10 cellular contexts compared by ENCODE assay signal in genomic region chr6:69265090-69265489, GRCh38.
"Had no signal": no experiment of that assay in that cellular context is flagged by ENCODE, and none has a peak within 500 bp of the region (broad histone marks: within the 10 kb centered on the region; RNA-seq: fewer than 3 reads in every experiment).

No MANE protein-coding gene starts in this region.

- H2AFZ ChIP-seq: GM23248 had no signal

- H3K9me3 ChIP-seq: HAP-1 had no signal

- ATAC-seq: HCT116, K562 had no signal

- H3K4me3 ChIP-seq: GM23248, HAP-1, K562 had no signal

- H3K27ac ChIP-seq: GM23248 had no signal

- H3K4me1 ChIP-seq: HAP-1 had no signal

- FAIRE-seq: HTR-8/SVneo, K562 had no signal

- DNase-seq: GM23248, GOT3, H7, HFFc6, IMR-90, KG1 had no signal

- H3K36me3 ChIP-seq: HAP-1 had no signal

- H3K9ac ChIP-seq: GM23248 had no signal
